ENCODE assay signal across 13 cellular contexts in the genomic region with DNA sequence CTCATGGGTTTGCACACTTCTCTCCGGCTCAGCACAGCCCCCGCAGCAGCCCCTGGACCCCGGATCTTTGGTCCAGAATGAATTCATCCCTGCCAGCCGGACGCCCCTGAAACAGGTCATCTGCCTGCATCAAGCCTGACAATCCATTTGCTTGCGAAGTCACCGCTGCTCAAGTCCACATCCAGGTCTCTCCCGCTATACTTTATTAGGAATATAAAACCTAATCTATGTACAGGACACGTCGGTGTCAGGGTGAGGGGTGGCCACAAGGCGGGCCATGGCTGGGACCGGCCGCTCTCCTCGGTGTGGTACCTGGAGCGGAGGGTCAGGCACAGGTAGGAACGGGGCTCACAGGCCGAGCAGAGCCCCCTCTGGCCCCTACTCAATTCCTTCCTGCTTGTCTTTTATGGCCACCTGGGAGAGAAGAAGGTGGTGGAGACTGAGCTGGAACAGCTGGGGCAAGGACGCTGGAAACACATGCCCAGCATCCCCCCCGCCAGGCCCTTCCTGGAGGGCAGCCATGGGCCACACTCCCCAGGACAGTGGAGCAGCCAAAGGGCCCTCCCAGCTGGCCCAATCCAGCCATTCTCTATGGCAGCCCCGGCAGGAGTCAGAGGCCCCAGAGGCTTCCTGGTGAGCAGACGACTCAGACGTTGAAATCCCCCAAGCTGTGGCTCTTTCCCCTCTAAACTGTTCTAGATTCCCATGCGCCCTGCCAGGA. TPM values are rescaled to one million over a fixed set of nuclear protein-coding genes. Genes with fewer than 3 reads are reported as not detected.
DNase-seq lines count a peak whose midpoint lies in the region; ATAC-seq and TF ChIP-seq lines count a peak whose summit lies in the region.
"Had no signal": no experiment of that assay in that cellular context is flagged by ENCODE, and none has a peak within 500 bp of the region (broad histone marks: within the 10 kb centered on the region; RNA-seq: fewer than 3 reads in every experiment).

No MANE protein-coding gene starts in this region.

- no peak overlapping the region for H3K4me3 ChIP-seq in mucosa of descending colon
- H3K4me3 ChIP-seq: vagina had no signal

- no peaks in the 10 kb centered on the region for H3K4me1 Mint-ChIP-seq in type B pancreatic cell (ENCODE audit: unreplicated experiment)

- H3K4me1 ChIP-seq in mucosa of descending colon (ENCODE audit: low read depth), result peaks cover 11% of the 10 kb centered on the region
- H3K4me1 ChIP-seq: vagina had no signal

- no peaks in the 10 kb centered on the region for H3K27me3 Mint-ChIP-seq in type B pancreatic cell
- H3K27me3 Mint-ChIP-seq: naive thymus-derived CD4-positive, alpha-beta T cell had no signal

- no peaks in the 10 kb centered on the region for H3K9me3 ChIP-seq in mucosa of descending colon
- H3K9me3 ChIP-seq: vagina had no signal

- TF ChIP-seq CTCF in mucosa of descending colon (IDR thresholded peaks at IDR 0.05) (no peak), type B pancreatic cell (conservative IDR thresholded peaks at IDR 0.05) (no peak)

- peak; percentile 1 for DNase-seq in stimulated activated CD4-positive, alpha-beta T cell treated with anti-CD3 and anti-CD28 coated beads, Interleukin-15, amount 100 ng/mL, for 24 hours
- no peak for DNase-seq in stimulated activated CD4-positive, alpha-beta T cell treated with anti-CD3 and anti-CD28 coated beads, Interleukin-4, amount 100 ng/mL, for 4 hours
- peak; percentile 1 to 31 (median 23) for DNase-seq in mucosa of descending colon
- peak; percentile 56 for DNase-seq in type B pancreatic cell (ENCODE audit: extremely low spot score, unreplicated experiment)
- no peak for DNase-seq in DMS79 treated with DMSO at 0.1 percent for 48 hours (lab: John Stamatoyannopoulos, UW)
- no peak for DNase-seq in SIG-M5 treated with dmso at 0.1 percent for 504 hours (lab: John Stamatoyannopoulos, UW; ENCODE audit: unreplicated experiment)
- DNase-seq: kidney glomerular epithelial cell; NCI-H446 treated with DMSO at 0.1 percent for 48 hours; stimulated activated CD4-positive, alpha-beta T cell treated with anti-CD3 and anti-CD28 coated beads, Interleukin-4, amount 100 ng/mL, for 1 hour had no signal

- no peaks in the 10 kb centered on the region for H3K9me3 Mint-ChIP-seq in type B pancreatic cell
- H3K9me3 Mint-ChIP-seq: naive thymus-derived CD4-positive, alpha-beta T cell had no signal

- intact Hi-C loops in mucosa of descending colon (cut with DNase I, micrococcal nuclease), result no loop called here

- H3K36me3 Mint-ChIP-seq in type B pancreatic cell, result no peaks in the 10 kb centered on the region

- no peaks in the 10 kb centered on the region for H3K36me3 ChIP-seq in mucosa of descending colon (ENCODE audit: low read depth)

- no peak overlapping the region for H3K27ac Mint-ChIP-seq in type B pancreatic cell
- H3K27ac Mint-ChIP-seq: naive thymus-derived CD4-positive, alpha-beta T cell had no signal

- ATAC-seq in mucosa of descending colon (no peak), HG02588 (IDR thresholded peaks at IDR 0.05; ENCODE audit: unreplicated experiment) (no peak)
- ATAC-seq: naive thymus-derived CD4-positive, alpha-beta T cell had no signal

- H3K27ac ChIP-seq in cingulate gyrus (ENCODE audit: low read depth, low read length), result peak overlapping the region; percentile 19
- H3K27ac ChIP-seq: vagina had no signal

- H3K4me3 Mint-ChIP-seq in type B pancreatic cell, result no peak overlapping the region
- H3K4me3 Mint-ChIP-seq: naive thymus-derived CD4-positive, alpha-beta T cell had no signal

RNA-seq across cellular contexts. Expression of gene POLR2J, which starts 5.3 kb away (rescaled TPM):
- total RNA-seq in mucosa of descending colon (10 to 100 TPM; 44.0 to 59.3 (median 45.6) TPM), type B pancreatic cell (ENCODE audit: low replicate concordance) (45.2 and 48.1 TPM in 2 replicates)

RNA-seq across cellular contexts. Expression of gene LRWD1, which starts 8.6 kb away (rescaled TPM):
- 10 to 100 TPM; 12.7 to 17.6 (median 13.3) TPM for total RNA-seq in mucosa of descending colon
- 16.5 and 23.5 TPM in 2 replicates for total RNA-seq in type B pancreatic cell (ENCODE audit: low replicate concordance)

RNA-seq across cellular contexts. Expression of gene ALKBH4, which starts 8.8 kb away (rescaled TPM):
- total RNA-seq in mucosa of descending colon, result 10 to 100 TPM in 1 of 3 donors, 1 to 10 TPM in 2; 8.4 to 11.1 (median 10.0) TPM
- 11.2 and 13.3 TPM in 2 replicates for total RNA-seq in type B pancreatic cell (ENCODE audit: low replicate concordance)

RNA-seq across cellular contexts. Expression of gene ORAI2, which starts 40.1 kb away (rescaled TPM):
- 1 to 10 TPM; 2.8 to 9.8 (median 7.5) TPM for total RNA-seq in mucosa of descending colon
- 23.1 and 34.9 TPM in 2 replicates for total RNA-seq in type B pancreatic cell (ENCODE audit: low replicate concordance)

RNA-seq across cellular contexts. Expression of gene RASA4B, which starts 44.1 kb away (rescaled TPM):
- total RNA-seq in mucosa of descending colon (10 to 100 TPM in 2 of 3 donors, 1 to 10 TPM in 1; 8.0 to 30.8 (median 12.2) TPM), type B pancreatic cell (ENCODE audit: low replicate concordance) (5.5 and 7.1 TPM in 2 replicates)

Comparison
In these comparisons a context has a peak if more than half of its experiments do, and no peak if none do; other contexts are left out.
1. DNase-seq: peak in stimulated activated CD4-positive, alpha-beta T cell treated with anti-CD3 and anti-CD28 coated beads, Interleukin-15, amount 100 ng/mL, for 24 hours (single experiment), mucosa of descending colon (3 of 3) and type B pancreatic cell (single experiment); none in stimulated activated CD4-positive, alpha-beta T cell treated with anti-CD3 and anti-CD28 coated beads, Interleukin-4, amount 100 ng/mL, for 4 hours (0 of 2), DMS79 treated with DMSO at 0.1 percent for 48 hours (single experiment) and SIG-M5 treated with dmso at 0.1 percent for 504 hours (single experiment).